ENCODE assay signal across 2 cellular contexts in the genomic region with DNA sequence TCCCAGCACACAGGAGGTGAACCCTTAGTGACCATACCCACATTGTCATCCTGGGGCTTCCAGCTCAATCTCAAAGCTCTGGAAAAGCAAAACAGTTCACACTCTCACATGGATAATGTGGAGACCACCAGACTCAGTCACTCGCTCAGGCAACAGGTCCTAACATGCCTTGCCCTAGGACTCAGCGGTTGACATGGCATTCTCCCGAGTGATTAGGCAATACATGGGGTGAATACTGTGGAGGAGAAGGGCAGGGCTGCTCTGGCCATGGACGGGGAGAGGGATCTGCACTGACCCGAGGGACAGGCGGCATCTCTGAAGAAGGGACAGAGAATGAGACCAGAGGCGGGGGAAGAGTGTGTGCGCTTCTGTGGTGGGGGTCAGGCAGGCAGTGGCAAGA.
TF ChIP-seq lines count a peak whose summit lies in the region.

No MANE protein-coding gene starts in this region.

TF ChIP-seq in A549, 52 proteins besides CTCF, POLR2A, EP300 and RAD21:
- TF ChIP-seq NR3C1 (IDR thresholded peaks at IDR 0.05) (no peak), GATA3 (IDR thresholded peaks at IDR 0.05; ENCODE audit: borderline replicate concordance) (no peak), ZNF302 (CRISPR knock-in tag; IDR thresholded peaks at IDR 0.05) (no peak), RNF2 (IDR thresholded peaks at IDR 0.05; ENCODE audit: borderline replicate concordance, low read depth) (no peak), SMC3 (IDR thresholded peaks at IDR 0.05) (no peak), REST (IDR thresholded peaks at IDR 0.05) (no peak), BHLHE40 (IDR thresholded peaks at IDR 0.05; ENCODE audit: low read depth, low read length) (no peak), NFE2L2 (conservative IDR thresholded peaks at IDR 0.05; ENCODE audit: low read length) (no peak)

TF ChIP-seq in GM12878, 131 proteins besides CTCF, POLR2A, EP300 and RAD21:
- TF ChIP-seq, protein P1, sequence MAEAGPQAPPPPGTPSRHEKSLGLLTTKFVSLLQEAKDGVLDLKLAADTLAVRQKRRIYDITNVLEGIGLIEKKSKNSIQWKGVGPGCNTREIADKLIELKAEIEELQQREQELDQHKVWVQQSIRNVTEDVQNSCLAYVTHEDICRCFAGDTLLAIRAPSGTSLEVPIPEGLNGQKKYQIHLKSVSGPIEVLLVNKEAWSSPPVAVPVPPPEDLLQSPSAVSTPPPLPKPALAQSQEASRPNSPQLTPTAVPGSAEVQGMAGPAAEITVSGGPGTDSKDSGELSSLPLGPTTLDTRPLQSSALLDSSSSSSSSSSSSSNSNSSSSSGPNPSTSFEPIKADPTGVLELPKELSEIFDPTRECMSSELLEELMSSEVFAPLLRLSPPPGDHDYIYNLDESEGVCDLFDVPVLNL (IDR thresholded peaks at IDR 0.05; ENCODE audit: low read depth, low read length): no peak
- no peak for TF ChIP-seq PKNOX1 (IDR thresholded peaks at IDR 0.05)
- no peak for TF ChIP-seq NR2C1 (IDR thresholded peaks at IDR 0.05)
TF ChIP-seq in GM12878: peak in this region for 0.
